ENCODE assay signal across 21 cellular contexts in the genomic region with DNA sequence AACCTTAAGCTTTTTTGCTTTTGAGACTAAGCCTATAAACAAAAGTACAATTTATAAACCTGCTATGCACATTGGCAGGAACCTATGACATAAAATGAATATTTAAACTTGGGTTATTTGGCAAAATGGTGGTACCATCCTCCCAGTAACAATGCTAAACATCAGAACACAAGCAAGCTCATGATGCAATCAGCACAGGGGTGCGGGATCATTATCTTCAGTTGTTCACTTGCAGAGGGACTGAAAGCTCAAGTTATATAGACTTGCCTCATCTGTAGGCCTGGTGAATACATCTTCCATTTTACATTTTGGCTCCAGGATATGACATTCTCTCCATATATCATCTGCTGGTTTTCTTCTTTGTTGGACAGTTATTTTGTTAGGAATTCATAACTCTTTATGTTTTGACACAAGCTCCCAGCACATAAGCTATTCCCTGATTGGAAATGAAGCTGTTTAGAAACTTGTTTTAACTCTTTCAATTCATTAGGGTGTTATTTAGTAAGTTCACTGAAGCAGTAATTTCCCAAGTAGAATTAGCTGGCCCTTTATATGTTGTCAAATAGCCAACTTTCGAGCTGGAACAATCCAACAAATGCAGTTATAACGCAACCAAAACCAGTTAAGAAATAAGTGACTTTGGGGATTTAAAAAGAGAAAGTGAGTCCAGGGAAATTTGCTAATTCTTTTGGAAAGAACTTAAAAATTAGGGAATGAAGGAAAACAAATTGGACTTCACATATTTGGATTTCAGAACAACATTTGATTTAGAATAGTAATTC.
A peak's percentile ranks its signal among the peaks of the same experiment; 100 is the strongest.
DNase-seq lines count a peak whose midpoint lies in the region; ATAC-seq and TF ChIP-seq lines count a peak whose summit lies in the region.
"Had no signal": no experiment of that assay in that cellular context is flagged by ENCODE, and none has a peak within 500 bp of the region (broad histone marks: within the 10 kb centered on the region; RNA-seq: fewer than 3 reads in every experiment).

No MANE protein-coding gene starts in this region.

- no peaks in the 10 kb centered on the region for H3K9me3 Mint-ChIP-seq in CD8-positive, alpha-beta T cell
- H3K9me3 Mint-ChIP-seq: CD4-positive, alpha-beta T cell had no signal

- H3K36me3 Mint-ChIP-seq in CD8-positive, alpha-beta T cell, result no peaks in the 10 kb centered on the region

- H3K27me3 ChIP-seq in CD8-positive, alpha-beta T cell (ENCODE audit: insufficient read depth, low read length), result no peaks in the 10 kb centered on the region
- H3K27me3 ChIP-seq: BLaER1, Peyer's patch, SJSA1 had no signal

- DNase-seq in amniotic epithelial cell (ENCODE audit: low read depth), result peak; percentile 56
- DNase-seq in caudate nucleus (lab: John Stamatoyannopoulos, UW), result no peak
- DNase-seq in fibroblast of the aortic adventitia (ENCODE audit: low read depth), result peak; percentile 36
- DNase-seq in sciatic nerve (ENCODE audit: low spot score), result no peak
- no peak for DNase-seq in CD8-positive, alpha-beta T cell
- DNase-seq in NCI-H524 (lab: John Stamatoyannopoulos, UW), result no peak
- no peak for DNase-seq in NCI-H82 treated with DMSO at 0.1 percent for 48 hours (lab: John Stamatoyannopoulos, UW; ENCODE audit: unreplicated experiment)
- DNase-seq: Caco-2; CD4-positive, alpha-beta T cell; DMS 273 treated with DMSO at 0.1 percent for 48 hours; DMS79 treated with DMSO at 0.1 percent for 48 hours; IMR-90; NCI-H1105; NCI-H146; NCI-H2029; NCI-H226; NCI-H510A treated with DMSO at 0.1 percent for 48 hours; NCI-H774; Peyer's patch had no signal

- CTCF ChIA-PET in CD8-positive, alpha-beta T cell (lab: Charles Lee), result no interaction called here

- POLR2A ChIA-PET in CD8-positive, alpha-beta T cell (lab: Charles Lee), result no interaction called here

- H3K4me3 Mint-ChIP-seq in CD8-positive, alpha-beta T cell, result no peak overlapping the region
- H3K4me3 Mint-ChIP-seq: CD4-positive, alpha-beta T cell had no signal

- intact Hi-C loops in sciatic nerve (cut with DNase I), result no loop called here
- intact Hi-C loops in CD8-positive, alpha-beta T cell (cut with DNase I, micrococcal nuclease), result no loop called here

- no peaks in the 10 kb centered on the region for H3K4me1 ChIP-seq in CD8-positive, alpha-beta T cell (ENCODE audit: insufficient read depth, low read length)
- H3K4me1 ChIP-seq: BLaER1, Peyer's patch had no signal

- no peak for TF ChIP-seq CTCF in fibroblast of the aortic adventitia (IDR thresholded peaks at IDR 0.05; ENCODE audit: insufficient read depth, low read length)
- no peak for TF ChIP-seq CTCF in CD8-positive, alpha-beta T cell (IDR thresholded peaks at IDR 0.05)

- no peak overlapping the region for H3K4me3 ChIP-seq in fibroblast of the aortic adventitia (ENCODE audit: low read depth, low read length)
- H3K4me3 ChIP-seq in CD8-positive, alpha-beta T cell (ENCODE audit: low read depth, low read length), result no peak overlapping the region
- H3K4me3 ChIP-seq: BLaER1, Peyer's patch, SJSA1 had no signal

- H3K27ac ChIP-seq in caudate nucleus (ENCODE audit: low read depth, low read length), result peak overlapping the region; percentile 74
- H3K27ac ChIP-seq in CD8-positive, alpha-beta T cell (ENCODE audit: low read depth, low read length), result no peak overlapping the region
- H3K27ac ChIP-seq: BLaER1, Peyer's patch, SJSA1 had no signal

- no peak overlapping the region for H3K27ac Mint-ChIP-seq in CD8-positive, alpha-beta T cell
- H3K27ac Mint-ChIP-seq: CD4-positive, alpha-beta T cell had no signal

- no peaks in the 10 kb centered on the region for H3K36me3 ChIP-seq in CD8-positive, alpha-beta T cell (ENCODE audit: insufficient read depth, low read length)
- H3K36me3 ChIP-seq: BLaER1, Peyer's patch, SJSA1 had no signal

- no peaks in the 10 kb centered on the region for H3K9me3 ChIP-seq in CD8-positive, alpha-beta T cell (ENCODE audit: low read length)
- H3K9me3 ChIP-seq: BLaER1, Caco-2, Peyer's patch, SJSA1 had no signal

- H3K4me1 Mint-ChIP-seq in CD8-positive, alpha-beta T cell (ENCODE audit: low read depth), result no peaks in the 10 kb centered on the region

- peaks cover 9% of the 10 kb centered on the region for H3K27me3 Mint-ChIP-seq in CD8-positive, alpha-beta T cell (ENCODE audit: low read depth)

- ATAC-seq in sciatic nerve, result peak; percentile 53
- no peak for ATAC-seq in CD8-positive, alpha-beta T cell

Comparison
In these comparisons a context has a peak if more than half of its experiments do, and no peak if none do; other contexts are left out.
1. DNase-seq: peak in amniotic epithelial cell (single experiment) and fibroblast of the aortic adventitia (single experiment); none in caudate nucleus (0 of 61), sciatic nerve (single experiment), CD8-positive, alpha-beta T cell (0 of 7), NCI-H524 (0 of 2) and NCI-H82 treated with DMSO at 0.1 percent for 48 hours (single experiment).